In genomic region chr19:34171539-34171876, GRCh38 we compare ENCODE assay signal across 8 cellular contexts. TPM values are rescaled to one million over a fixed set of nuclear protein-coding genes. Genes with fewer than 3 reads are reported as not detected.
DNase-seq lines count a peak whose midpoint lies in the region; ATAC-seq and TF ChIP-seq lines count a peak whose summit lies in the region.

No MANE protein-coding gene starts in this region.

- H3K27me3 ChIP-seq in Caco-2 (replicated peaks; ENCODE audit: control insufficient read depth, insufficient read depth, low read length) (no peaks in the 10 kb centered on the region), iPS DF 6.9 (ENCODE audit: control insufficient read depth, insufficient read depth, low read length) (no peaks in the 10 kb centered on the region)

- no peaks in the 10 kb centered on the region for H3K9me3 ChIP-seq in Caco-2
- no peaks in the 10 kb centered on the region for H3K9me3 ChIP-seq in iPS DF 6.9 (ENCODE audit: control insufficient read depth, insufficient read depth, low read length)

- POLR2A ChIA-PET in Caco-2 (lab: Charles Lee) (interaction anchor here (0.6 to 1.0 kb wide), 3 partner anchors 37 to 506 kb away, joined by 3 to 4 read pairs (median 4); partner anchors contain the start of gene ZNF302), HEK293T (lab: Yijun Ruan, JAX) (interaction anchor here (0.8 to 2.7 kb wide), 10 partner anchors 12 to 180 kb away, joined by 3 to 14 read pairs (median 5); no protein-coding TSS in a partner anchor)

- DNase-seq in Caco-2 = no peak
- peak; percentile 20 for DNase-seq in HuH-7.5 (ENCODE audit: low spot score)
- peak; percentile 64 for DNase-seq in activated naive CD4-positive, alpha-beta T cell treated with anti-CD3 and anti-CD28 coated beads, Interleukin-2, amount 50 U/mL, for 16 hours
- no peak for DNase-seq in iPS DF 6.9 (ENCODE audit: low read depth, low spot score)
- peak; percentile 79 for DNase-seq in stimulated activated CD4-positive, alpha-beta T cell treated with anti-CD3 and anti-CD28 coated beads, Interleukin-1b, Interleukin-23, amount 100 ng/mL, for 48 hours
- DNase-seq in HEK293T (ENCODE audit: extremely low spot score) = no peak
- DNase-seq in NCI-H1048 (lab: John Stamatoyannopoulos, UW) = no peak

- H3K4me1 Mint-ChIP-seq in Caco-2 (ENCODE audit: low read depth, unreplicated experiment) = peaks cover 22% of the 10 kb centered on the region

- intact Hi-C loops in Caco-2 (cut with micrococcal nuclease; ENCODE audit: unreplicated experiment) = no loop called here

- peak; percentile 8 for ATAC-seq in GM19455 (IDR thresholded peaks at IDR 0.05; ENCODE audit: unreplicated experiment)

- TF ChIP-seq CTCF in Caco-2 (IDR thresholded peaks at IDR 0.05; ENCODE audit: insufficient read depth in 1 of 2, low read depth in 1 of 2, low read length in 1 of 2, severe bottlenecking in 1 of 2, unreplicated experiment in 1 of 2) = no peak

- H3K27me3 Mint-ChIP-seq in Caco-2 (ENCODE audit: insufficient read depth, unreplicated experiment) = no peaks in the 10 kb centered on the region

- H3K4me3 ChIP-seq in Caco-2 (ENCODE audit: low read depth, low read length) = peak overlapping the region; percentile 100
- peak overlapping the region; percentile 55; the same call in 1 of the 2 replicates for H3K4me3 ChIP-seq in iPS DF 6.9 (ENCODE audit: low read length)

- H3K9me3 Mint-ChIP-seq in Caco-2 (ENCODE audit: unreplicated experiment) = no peaks in the 10 kb centered on the region

- H3K36me3 ChIP-seq in Caco-2 (ENCODE audit: control insufficient read depth, insufficient read depth, low read length) (no peaks in the 10 kb centered on the region), iPS DF 6.9 (ENCODE audit: control insufficient read depth, insufficient read depth, low read length) (no peaks in the 10 kb centered on the region)

- CTCF ChIA-PET in Caco-2 (lab: Charles Lee) = interaction anchor here (0.6 to 1.1 kb wide), 2 partner anchors 91 to 188 kb away, joined by 3 to 5 read pairs; no protein-coding TSS in a partner anchor
- CTCF ChIA-PET in HEK293T (lab: Yijun Ruan, JAX) = interaction anchor here (0.5 kb wide), 1 partner anchor 13 kb away, joined by 3 read pairs; no protein-coding TSS in a partner anchor

- H3K36me3 Mint-ChIP-seq in Caco-2 (ENCODE audit: insufficient read depth, unreplicated experiment) = peaks cover 51% of the 10 kb centered on the region

- no TSS peak for BruUV-seq in Caco-2 (replicated peaks; lab: Mats Ljungman, UMichigan)

- H3K27ac ChIP-seq in iPS DF 6.9 (ENCODE audit: low read length) = no peak overlapping the region

- H3K4me1 ChIP-seq in Caco-2 (peaks cover 12% of the 10 kb centered on the region), iPS DF 6.9 (ENCODE audit: control insufficient read depth, insufficient read depth, low read length) (no peaks in the 10 kb centered on the region)

- H3K4me3 Mint-ChIP-seq in Caco-2 (ENCODE audit: unreplicated experiment) = peak overlapping the region; percentile 97

- peak overlapping the region; percentile 100 for H3K27ac Mint-ChIP-seq in Caco-2 (ENCODE audit: unreplicated experiment)

- no CpG with 5 or more reads among the region's 9 CpGs for WGBS in iPS DF 6.9 (ENCODE audit: insufficient coverage, insufficient read length)

TF ChIP-seq in HEK293T, 16 proteins besides CTCF, POLR2A, EP300 and RAD21:
- TF ChIP-seq L3MBTL2 (conservative IDR thresholded peaks at IDR 0.05) = no peak
- no peak for TF ChIP-seq ELF4 (IDR thresholded peaks at IDR 0.05)
- no peak for TF ChIP-seq NFRKB (IDR thresholded peaks at IDR 0.05)
- TF ChIP-seq FOXK2 (IDR thresholded peaks at IDR 0.05) = no peak
- TF ChIP-seq FOXA1 (IDR thresholded peaks at IDR 0.05) = no peak
- TF ChIP-seq HDGF (IDR thresholded peaks at IDR 0.05; ENCODE audit: borderline replicate concordance) = no peak
- TF ChIP-seq SP1 (IDR thresholded peaks at IDR 0.05) = no peak
- no peak for TF ChIP-seq ZNF384 (IDR thresholded peaks at IDR 0.05)
- TF ChIP-seq PKNOX1 (IDR thresholded peaks at IDR 0.05) = no peak

RNA-seq across cellular contexts. Expression of gene LSM14A, which starts 0.8 kb away (rescaled TPM):
- total RNA-seq in Caco-2 (2022) = 228 and 233 TPM in 2 replicates

Comparison
In these comparisons a context has a peak if more than half of its experiments do, and no peak if none do; other contexts are left out.
1. DNase-seq: peak in HuH-7.5 (single experiment), activated naive CD4-positive, alpha-beta T cell treated with anti-CD3 and anti-CD28 coated beads, Interleukin-2, amount 50 U/mL, for 16 hours (single experiment) and stimulated activated CD4-positive, alpha-beta T cell treated with anti-CD3 and anti-CD28 coated beads, Interleukin-1b, Interleukin-23, amount 100 ng/mL, for 48 hours (single experiment); none in Caco-2 (0 of 2), iPS DF 6.9 (single experiment), HEK293T (single experiment) and NCI-H1048 (single experiment).